ENCODE assay signal across 9 cellular contexts in genomic region chr6:25366785-25367657, GRCh38.
DNase-seq lines count a peak whose midpoint lies in the region; ATAC-seq and TF ChIP-seq lines count a peak whose summit lies in the region.
"Had no signal": no experiment of that assay in that cellular context is flagged by ENCODE, and none has a peak within 500 bp of the region (broad histone marks: within the 10 kb centered on the region; RNA-seq: fewer than 3 reads in every experiment).

No MANE protein-coding gene starts in this region.

- H3K36me3 Mint-ChIP-seq in activated T-helper 1 cell treated with anti-CD3 and anti-CD28 coated beads, Interleukin-12 subunit alpha, Interleukin-12 subunit beta, Interleukin-2, Interleukin-4 antibody, amounts not matched to agents 30 ng/mL and 10 ng/mL and 1 ng/mL, durations not matched to agents 14 hours and 24 hours and 36 hours (ENCODE audit: low read depth): no peaks in the 10 kb centered on the region

- peak overlapping the region; percentile 8 for H3K4me2 ChIP-seq in osteoblast (ENCODE audit: insufficient read depth, low read length)

- H3K27me3 Mint-ChIP-seq in activated T-helper 1 cell treated with anti-CD3 and anti-CD28 coated beads, Interleukin-12 subunit alpha, Interleukin-12 subunit beta, Interleukin-2, Interleukin-4 antibody, amounts not matched to agents 30 ng/mL and 10 ng/mL and 1 ng/mL, durations not matched to agents 14 hours and 24 hours and 36 hours (ENCODE audit: insufficient read depth): no peaks in the 10 kb centered on the region

- no peaks in the 10 kb centered on the region for H4K20me1 ChIP-seq in osteoblast (ENCODE audit: insufficient read depth, low read length)

- H3K27ac ChIP-seq in osteoblast (ENCODE audit: low read depth, low read length) (no peak overlapping the region), dorsolateral prefrontal cortex (peak overlapping the region in 1 of 59 donors; percentile 3)

- H3K9me3 ChIP-seq in osteoblast (ENCODE audit: low read depth, low read length): no peaks in the 10 kb centered on the region

- TF ChIP-seq CTCF in osteoblast (IDR thresholded peaks at IDR 0.05; ENCODE audit: extremely low read depth, low read depth, low read length): no peak
- no peak for TF ChIP-seq CTCF in dorsolateral prefrontal cortex (IDR thresholded peaks at IDR 0.05 in 54 of 56, conservative IDR thresholded peaks at IDR 0.05 in 2 of 56; ENCODE audit: low read depth in 1 of 56, partially characterized antibody in 56 of 56)

- no peak overlapping the region for H3K4me3 ChIP-seq in osteoblast (ENCODE audit: insufficient read depth, low read length)
- no peak overlapping the region for H3K4me3 ChIP-seq in dorsolateral prefrontal cortex
- H3K4me3 ChIP-seq: heart right ventricle had no signal

- peak overlapping the region; percentile 35 for H2AFZ ChIP-seq in osteoblast (ENCODE audit: low read length)

- intact Hi-C loops in activated T-helper 1 cell treated with anti-CD3 and anti-CD28 coated beads, Interleukin-12 subunit alpha, Interleukin-12 subunit beta, Interleukin-2, Interleukin-4 antibody, amounts not matched to agents 30 ng/mL and 10 ng/mL and 1 ng/mL, durations not matched to agents 14 hours and 24 hours and 36 hours (cut with micrococcal nuclease): loop anchor here (1.0 to 5.0 kb wide), 7 partner anchors 88 to 595 kb away; partner anchors contain the start of genes CARMIL1 and TRIM38
- intact Hi-C loops in dorsolateral prefrontal cortex (cut with DNase I): no loop called here

- H3K27ac Mint-ChIP-seq in activated T-helper 1 cell treated with anti-CD3 and anti-CD28 coated beads, Interleukin-12 subunit alpha, Interleukin-12 subunit beta, Interleukin-2, Interleukin-4 antibody, amounts not matched to agents 30 ng/mL and 10 ng/mL and 1 ng/mL, durations not matched to agents 14 hours and 24 hours and 36 hours: peak overlapping the region; percentile 85

- H3K79me2 ChIP-seq in osteoblast (ENCODE audit: insufficient read depth, low read length): peaks cover 5% of the 10 kb centered on the region

- no peaks in the 10 kb centered on the region for H3K36me3 ChIP-seq in osteoblast (ENCODE audit: insufficient read depth, low read length)
- H3K36me3 ChIP-seq: heart right ventricle had no signal

- DNase-seq in activated T-helper 1 cell treated with anti-CD3 and anti-CD28 coated beads, Interleukin-12 subunit alpha, Interleukin-12 subunit beta, Interleukin-2, Interleukin-4 antibody, amounts not matched to agents 30 ng/mL and 10 ng/mL and 1 ng/mL, durations not matched to agents 14 hours and 24 hours and 36 hours (ENCODE audit: low spot score): peak; percentile 40
- DNase-seq in osteoblast (ENCODE audit: insufficient read length, low spot score, missing footprints) (no peak), dorsolateral prefrontal cortex (no peak), SIG-M5 treated with dmso at 0.1 percent for 504 hours (lab: John Stamatoyannopoulos, UW; ENCODE audit: unreplicated experiment) (no peak), NCI-H82 treated with DMSO at 0.1 percent for 48 hours (lab: John Stamatoyannopoulos, UW; ENCODE audit: unreplicated experiment) (no peak)
- DNase-seq: heart right ventricle had no signal

- peaks cover 7% of the 10 kb centered on the region for H3K9me3 Mint-ChIP-seq in activated T-helper 1 cell treated with anti-CD3 and anti-CD28 coated beads, Interleukin-12 subunit alpha, Interleukin-12 subunit beta, Interleukin-2, Interleukin-4 antibody, amounts not matched to agents 30 ng/mL and 10 ng/mL and 1 ng/mL, durations not matched to agents 14 hours and 24 hours and 36 hours

- ATAC-seq in GM18868 (IDR thresholded peaks at IDR 0.05; ENCODE audit: unreplicated experiment) (peak; percentile 39), HG03139 (IDR thresholded peaks at IDR 0.05; ENCODE audit: unreplicated experiment) (peak; percentile 42), HG02884 (IDR thresholded peaks at IDR 0.05; ENCODE audit: unreplicated experiment) (no peak)
- ATAC-seq: heart right ventricle had no signal

- H3K4me3 Mint-ChIP-seq in activated T-helper 1 cell treated with anti-CD3 and anti-CD28 coated beads, Interleukin-12 subunit alpha, Interleukin-12 subunit beta, Interleukin-2, Interleukin-4 antibody, amounts not matched to agents 30 ng/mL and 10 ng/mL and 1 ng/mL, durations not matched to agents 14 hours and 24 hours and 36 hours: peak overlapping the region; percentile 67

- H3K27me3 ChIP-seq in osteoblast (ENCODE audit: insufficient read depth, low read length) (no peaks in the 10 kb centered on the region), dorsolateral prefrontal cortex (peaks cover 0 to 2% (median 0%) of the 10 kb centered on the region in 45 donors)
- H3K27me3 ChIP-seq: heart right ventricle had no signal

- H3K4me1 Mint-ChIP-seq in activated T-helper 1 cell treated with anti-CD3 and anti-CD28 coated beads, Interleukin-12 subunit alpha, Interleukin-12 subunit beta, Interleukin-2, Interleukin-4 antibody, amounts not matched to agents 30 ng/mL and 10 ng/mL and 1 ng/mL, durations not matched to agents 14 hours and 24 hours and 36 hours (ENCODE audit: low read depth): peaks cover 60% of the 10 kb centered on the region

- H3K4me1 ChIP-seq in osteoblast (ENCODE audit: insufficient read depth, low read length): peaks cover 5% of the 10 kb centered on the region
